ENCODE assay signal across 1 cellular context in the genomic region with DNA sequence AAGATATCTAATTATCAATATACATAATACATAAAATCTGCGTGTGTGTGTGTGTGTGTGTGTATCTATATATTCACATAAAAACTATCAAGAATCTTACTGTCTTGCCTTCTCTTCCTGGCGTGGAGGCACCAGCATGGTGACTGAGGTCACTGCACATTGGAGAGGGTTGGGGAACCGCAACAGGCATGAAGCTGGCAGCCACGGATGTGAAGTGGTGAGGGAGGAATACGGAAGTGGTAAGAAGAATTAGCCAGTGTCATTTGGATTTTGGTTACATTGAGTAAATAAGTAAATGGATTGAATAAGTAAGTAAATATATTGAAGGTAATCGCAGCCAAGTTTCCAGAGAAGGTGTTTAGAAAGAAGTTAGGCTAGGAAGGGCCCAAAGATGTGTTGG.
TF ChIP-seq lines count a peak whose summit lies in the region.

No MANE protein-coding gene starts in this region.

TF ChIP-seq in WTC11, 78 proteins besides CTCF, POLR2A, EP300 and RAD21:
- TF ChIP-seq, protein P1, sequence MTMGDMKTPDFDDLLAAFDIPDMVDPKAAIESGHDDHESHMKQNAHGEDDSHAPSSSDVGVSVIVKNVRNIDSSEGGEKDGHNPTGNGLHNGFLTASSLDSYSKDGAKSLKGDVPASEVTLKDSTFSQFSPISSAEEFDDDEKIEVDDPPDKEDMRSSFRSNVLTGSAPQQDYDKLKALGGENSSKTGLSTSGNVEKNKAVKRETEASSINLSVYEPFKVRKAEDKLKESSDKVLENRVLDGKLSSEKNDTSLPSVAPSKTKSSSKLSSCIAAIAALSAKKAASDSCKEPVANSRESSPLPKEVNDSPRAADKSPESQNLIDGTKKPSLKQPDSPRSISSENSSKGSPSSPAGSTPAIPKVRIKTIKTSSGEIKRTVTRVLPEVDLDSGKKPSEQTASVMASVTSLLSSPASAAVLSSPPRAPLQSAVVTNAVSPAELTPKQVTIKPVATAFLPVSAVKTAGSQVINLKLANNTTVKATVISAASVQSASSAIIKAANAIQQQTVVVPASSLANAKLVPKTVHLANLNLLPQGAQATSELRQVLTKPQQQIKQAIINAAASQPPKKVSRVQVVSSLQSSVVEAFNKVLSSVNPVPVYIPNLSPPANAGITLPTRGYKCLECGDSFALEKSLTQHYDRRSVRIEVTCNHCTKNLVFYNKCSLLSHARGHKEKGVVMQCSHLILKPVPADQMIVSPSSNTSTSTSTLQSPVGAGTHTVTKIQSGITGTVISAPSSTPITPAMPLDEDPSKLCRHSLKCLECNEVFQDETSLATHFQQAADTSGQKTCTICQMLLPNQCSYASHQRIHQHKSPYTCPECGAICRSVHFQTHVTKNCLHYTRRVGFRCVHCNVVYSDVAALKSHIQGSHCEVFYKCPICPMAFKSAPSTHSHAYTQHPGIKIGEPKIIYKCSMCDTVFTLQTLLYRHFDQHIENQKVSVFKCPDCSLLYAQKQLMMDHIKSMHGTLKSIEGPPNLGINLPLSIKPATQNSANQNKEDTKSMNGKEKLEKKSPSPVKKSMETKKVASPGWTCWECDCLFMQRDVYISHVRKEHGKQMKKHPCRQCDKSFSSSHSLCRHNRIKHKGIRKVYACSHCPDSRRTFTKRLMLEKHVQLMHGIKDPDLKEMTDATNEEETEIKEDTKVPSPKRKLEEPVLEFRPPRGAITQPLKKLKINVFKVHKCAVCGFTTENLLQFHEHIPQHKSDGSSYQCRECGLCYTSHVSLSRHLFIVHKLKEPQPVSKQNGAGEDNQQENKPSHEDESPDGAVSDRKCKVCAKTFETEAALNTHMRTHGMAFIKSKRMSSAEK (CRISPR knock-in tag; IDR thresholded peaks at IDR 0.05; ENCODE audit: borderline replicate concordance): no peak
- TF ChIP-seq, protein P2, sequence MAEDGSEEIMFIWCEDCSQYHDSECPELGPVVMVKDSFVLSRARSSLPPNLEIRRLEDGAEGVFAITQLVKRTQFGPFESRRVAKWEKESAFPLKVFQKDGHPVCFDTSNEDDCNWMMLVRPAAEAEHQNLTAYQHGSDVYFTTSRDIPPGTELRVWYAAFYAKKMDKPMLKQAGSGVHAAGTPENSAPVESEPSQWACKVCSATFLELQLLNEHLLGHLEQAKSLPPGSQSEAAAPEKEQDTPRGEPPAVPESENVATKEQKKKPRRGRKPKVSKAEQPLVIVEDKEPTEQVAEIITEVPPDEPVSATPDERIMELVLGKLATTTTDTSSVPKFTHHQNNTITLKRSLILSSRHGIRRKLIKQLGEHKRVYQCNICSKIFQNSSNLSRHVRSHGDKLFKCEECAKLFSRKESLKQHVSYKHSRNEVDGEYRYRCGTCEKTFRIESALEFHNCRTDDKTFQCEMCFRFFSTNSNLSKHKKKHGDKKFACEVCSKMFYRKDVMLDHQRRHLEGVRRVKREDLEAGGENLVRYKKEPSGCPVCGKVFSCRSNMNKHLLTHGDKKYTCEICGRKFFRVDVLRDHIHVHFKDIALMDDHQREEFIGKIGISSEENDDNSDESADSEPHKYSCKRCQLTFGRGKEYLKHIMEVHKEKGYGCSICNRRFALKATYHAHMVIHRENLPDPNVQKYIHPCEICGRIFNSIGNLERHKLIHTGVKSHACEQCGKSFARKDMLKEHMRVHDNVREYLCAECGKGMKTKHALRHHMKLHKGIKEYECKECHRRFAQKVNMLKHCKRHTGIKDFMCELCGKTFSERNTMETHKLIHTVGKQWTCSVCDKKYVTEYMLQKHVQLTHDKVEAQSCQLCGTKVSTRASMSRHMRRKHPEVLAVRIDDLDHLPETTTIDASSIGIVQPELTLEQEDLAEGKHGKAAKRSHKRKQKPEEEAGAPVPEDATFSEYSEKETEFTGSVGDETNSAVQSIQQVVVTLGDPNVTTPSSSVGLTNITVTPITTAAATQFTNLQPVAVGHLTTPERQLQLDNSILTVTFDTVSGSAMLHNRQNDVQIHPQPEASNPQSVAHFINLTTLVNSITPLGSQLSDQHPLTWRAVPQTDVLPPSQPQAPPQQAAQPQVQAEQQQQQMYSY (CRISPR knock-in tag; IDR thresholded peaks at IDR 0.05): no peak
- TF ChIP-seq FOXJ3 (CRISPR knock-in tag; IDR thresholded peaks at IDR 0.05; ENCODE audit: borderline replicate concordance) (no peak), ZNF317 (CRISPR knock-in tag; IDR thresholded peaks at IDR 0.05; ENCODE audit: borderline replicate concordance, low read depth) (no peak), FOXP1 (CRISPR knock-in tag; IDR thresholded peaks at IDR 0.05; ENCODE audit: borderline replicate concordance) (no peak), TEAD1 (CRISPR knock-in tag; IDR thresholded peaks at IDR 0.05) (no peak), MXD4 (CRISPR knock-in tag; IDR thresholded peaks at IDR 0.05; ENCODE audit: borderline replicate concordance) (no peak), NFATC4 (CRISPR knock-in tag; IDR thresholded peaks at IDR 0.05) (no peak), IRF1 (CRISPR knock-in tag; IDR thresholded peaks at IDR 0.05) (no peak), E2F4 (CRISPR knock-in tag; IDR thresholded peaks at IDR 0.05; ENCODE audit: borderline replicate concordance, low read depth) (no peak), RORB (CRISPR knock-in tag; IDR thresholded peaks at IDR 0.05) (no peak), AFF4 (CRISPR knock-in tag; IDR thresholded peaks at IDR 0.05; ENCODE audit: borderline replicate concordance) (no peak), ZNF121 (CRISPR knock-in tag; IDR thresholded peaks at IDR 0.05) (no peak)
- TF ChIP-seq, protein P3, sequence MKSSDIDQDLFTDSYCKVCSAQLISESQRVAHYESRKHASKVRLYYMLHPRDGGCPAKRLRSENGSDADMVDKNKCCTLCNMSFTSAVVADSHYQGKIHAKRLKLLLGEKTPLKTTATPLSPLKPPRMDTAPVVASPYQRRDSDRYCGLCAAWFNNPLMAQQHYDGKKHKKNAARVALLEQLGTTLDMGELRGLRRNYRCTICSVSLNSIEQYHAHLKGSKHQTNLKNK (CRISPR knock-in tag; IDR thresholded peaks at IDR 0.05): no peak
- TF ChIP-seq, protein P4, sequence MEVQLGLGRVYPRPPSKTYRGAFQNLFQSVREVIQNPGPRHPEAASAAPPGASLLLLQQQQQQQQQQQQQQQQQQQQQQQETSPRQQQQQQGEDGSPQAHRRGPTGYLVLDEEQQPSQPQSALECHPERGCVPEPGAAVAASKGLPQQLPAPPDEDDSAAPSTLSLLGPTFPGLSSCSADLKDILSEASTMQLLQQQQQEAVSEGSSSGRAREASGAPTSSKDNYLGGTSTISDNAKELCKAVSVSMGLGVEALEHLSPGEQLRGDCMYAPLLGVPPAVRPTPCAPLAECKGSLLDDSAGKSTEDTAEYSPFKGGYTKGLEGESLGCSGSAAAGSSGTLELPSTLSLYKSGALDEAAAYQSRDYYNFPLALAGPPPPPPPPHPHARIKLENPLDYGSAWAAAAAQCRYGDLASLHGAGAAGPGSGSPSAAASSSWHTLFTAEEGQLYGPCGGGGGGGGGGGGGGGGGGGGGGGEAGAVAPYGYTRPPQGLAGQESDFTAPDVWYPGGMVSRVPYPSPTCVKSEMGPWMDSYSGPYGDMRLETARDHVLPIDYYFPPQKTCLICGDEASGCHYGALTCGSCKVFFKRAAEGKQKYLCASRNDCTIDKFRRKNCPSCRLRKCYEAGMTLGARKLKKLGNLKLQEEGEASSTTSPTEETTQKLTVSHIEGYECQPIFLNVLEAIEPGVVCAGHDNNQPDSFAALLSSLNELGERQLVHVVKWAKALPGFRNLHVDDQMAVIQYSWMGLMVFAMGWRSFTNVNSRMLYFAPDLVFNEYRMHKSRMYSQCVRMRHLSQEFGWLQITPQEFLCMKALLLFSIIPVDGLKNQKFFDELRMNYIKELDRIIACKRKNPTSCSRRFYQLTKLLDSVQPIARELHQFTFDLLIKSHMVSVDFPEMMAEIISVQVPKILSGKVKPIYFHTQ (CRISPR knock-in tag; IDR thresholded peaks at IDR 0.05): no peak
- TF ChIP-seq, protein P5, sequence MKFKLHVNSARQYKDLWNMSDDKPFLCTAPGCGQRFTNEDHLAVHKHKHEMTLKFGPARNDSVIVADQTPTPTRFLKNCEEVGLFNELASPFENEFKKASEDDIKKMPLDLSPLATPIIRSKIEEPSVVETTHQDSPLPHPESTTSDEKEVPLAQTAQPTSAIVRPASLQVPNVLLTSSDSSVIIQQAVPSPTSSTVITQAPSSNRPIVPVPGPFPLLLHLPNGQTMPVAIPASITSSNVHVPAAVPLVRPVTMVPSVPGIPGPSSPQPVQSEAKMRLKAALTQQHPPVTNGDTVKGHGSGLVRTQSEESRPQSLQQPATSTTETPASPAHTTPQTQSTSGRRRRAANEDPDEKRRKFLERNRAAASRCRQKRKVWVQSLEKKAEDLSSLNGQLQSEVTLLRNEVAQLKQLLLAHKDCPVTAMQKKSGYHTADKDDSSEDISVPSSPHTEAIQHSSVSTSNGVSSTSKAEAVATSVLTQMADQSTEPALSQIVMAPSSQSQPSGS (CRISPR knock-in tag; IDR thresholded peaks at IDR 0.05; ENCODE audit: borderline replicate concordance, low read depth): no peak
TF ChIP-seq in WTC11: peak in this region for 0.
